Comparison of ENCODE assay signal across 21 cellular contexts in the genomic region with DNA sequence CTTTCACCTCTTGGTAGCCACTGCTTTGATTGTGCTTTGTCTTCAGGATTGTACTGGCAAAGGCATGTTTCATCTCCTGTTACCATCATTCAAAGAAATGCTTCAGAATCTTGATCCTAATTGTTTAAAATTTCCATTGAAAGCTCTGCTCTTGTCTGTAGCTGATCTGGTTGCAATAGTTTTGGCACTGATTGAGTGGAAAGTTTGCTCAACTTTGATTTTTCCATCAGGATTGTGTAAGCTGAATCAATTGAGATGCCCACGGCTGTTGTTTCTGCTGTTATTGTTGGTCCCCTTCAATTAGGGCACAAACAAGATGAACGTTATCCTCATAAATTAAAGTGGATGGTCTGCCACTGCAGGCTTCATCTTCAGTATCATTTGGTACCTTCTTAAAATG. TPM values are rescaled to one million over a fixed set of nuclear protein-coding genes. Genes with fewer than 3 reads are reported as not detected.
DNase-seq lines count a peak whose midpoint lies in the region; ATAC-seq, FAIRE-seq and TF ChIP-seq lines count a peak whose summit lies in the region.
"Had no signal": no experiment of that assay in that cellular context is flagged by ENCODE, and none has a peak within 500 bp of the region (broad histone marks: within the 10 kb centered on the region; RNA-seq: fewer than 3 reads in every experiment).

No MANE protein-coding gene starts in this region.

- TF ChIP-seq EP300 in HepG2 (IDR thresholded peaks at IDR 0.05; ENCODE audit: low read depth in 2 of 2, low read length in 2 of 2) (no peak), HepG2 (CRISPR knock-in tag; IDR thresholded peaks at IDR 0.05; ENCODE audit: borderline replicate concordance) (no peak)

- H3K4me1 ChIP-seq in liver (ENCODE audit: control insufficient read depth in 4 of 4, insufficient read depth in 4 of 4, low read length in 3 of 4) (peaks cover 0 to 1% (median 0%) of the 10 kb centered on the region in 4 donors), HepG2 (ENCODE audit: insufficient read depth, low read length) (no peaks in the 10 kb centered on the region), GM23338 (ENCODE audit: insufficient read depth) (no peaks in the 10 kb centered on the region)
- H3K4me1 ChIP-seq: A549; BLaER1 treated with 17β-estradiol and CSF1 and Interleukin-3, amounts not matched to agents 10 nM and 100 nM; Caco-2 had no signal

- H2AFZ ChIP-seq in HepG2 (ENCODE audit: low read length), result no peak overlapping the region
- H2AFZ ChIP-seq in GM23338, result no peak overlapping the region

- H3K36me3 Mint-ChIP-seq in GM23338 (ENCODE audit: low read depth), result no peaks in the 10 kb centered on the region
- H3K36me3 Mint-ChIP-seq: CD8-positive, alpha-beta T cell had no signal

- TF ChIP-seq RAD21 in liver (IDR thresholded peaks at IDR 0.05) (no peak), HepG2 (CRISPR knock-in tag; IDR thresholded peaks at IDR 0.05) (no peak)

- H4K20me1 ChIP-seq in HepG2 (ENCODE audit: insufficient read depth, low read length) (no peaks in the 10 kb centered on the region), GM23338 (replicated peaks; ENCODE audit: insufficient read depth) (no peaks in the 10 kb centered on the region)
- H4K20me1 ChIP-seq: BLaER1 treated with 17β-estradiol and CSF1 and Interleukin-3, amounts not matched to agents 10 nM and 100 nM had no signal

- H3K27me3 ChIP-seq in liver (ENCODE audit: control insufficient read depth in 4 of 4, insufficient read depth in 4 of 4, low read length in 3 of 4) (no peaks in the 10 kb centered on the region), HepG2 (ENCODE audit: control insufficient read depth in 1 of 2, insufficient read depth in 2 of 2, low read length in 2 of 2) (no peaks in the 10 kb centered on the region; a peak in 2 of 5 replicates), GM23338 (ENCODE audit: insufficient read depth) (no peaks in the 10 kb centered on the region)
- H3K27me3 ChIP-seq: BLaER1 treated with 17β-estradiol and CSF1 and Interleukin-3, amounts not matched to agents 10 nM and 100 nM had no signal

- H3K4me2 ChIP-seq in HepG2 (ENCODE audit: low read depth, low read length), result no peak overlapping the region
- no peak overlapping the region for H3K4me2 ChIP-seq in GM23338
- H3K4me2 ChIP-seq: A549; BLaER1 treated with 17β-estradiol and CSF1 and Interleukin-3, amounts not matched to agents 10 nM and 100 nM had no signal

- peaks cover 17% of the 10 kb centered on the region; the same call in 2 of the 3 replicates for H3K9me3 Mint-ChIP-seq in GM23338
- H3K9me3 Mint-ChIP-seq: CD4-positive, alpha-beta T cell; CD8-positive, alpha-beta T cell had no signal

- intact Hi-C loops in HepG2 (cut with micrococcal nuclease; ENCODE audit: unreplicated experiment), result no loop called here

- no TSS peak for BruUV-seq in HepG2 (replicated peaks; lab: Mats Ljungman, UMichigan)

- no peak for TF ChIP-seq POLR2A in HepG2 (IDR thresholded peaks at IDR 0.05; ENCODE audit: insufficient read depth in 1 of 2, low read depth in 2 of 2, low read length in 2 of 2)

- no peak for ATAC-seq in HepG2
- ATAC-seq in GM23338, result no peak
- ATAC-seq: A549; CD8-positive, alpha-beta T cell had no signal

- H3K4me3 ChIP-seq in liver (ENCODE audit: low read depth in 1 of 3, low read length in 3 of 3), result no peak overlapping the region
- H3K4me3 ChIP-seq in HepG2 (replicated peaks in 1 of 3; ENCODE audit: insufficient read depth in 1 of 3, low read depth in 2 of 3, low read length in 3 of 3), result no peak overlapping the region
- H3K4me3 ChIP-seq in GM23338, result no peak overlapping the region
- H3K4me3 ChIP-seq: A549; BLaER1 treated with 17β-estradiol and CSF1 and Interleukin-3, amounts not matched to agents 10 nM and 100 nM had no signal

- no peak overlapping the region for H3K27ac Mint-ChIP-seq in GM23338
- H3K27ac Mint-ChIP-seq: B cell; CD4-positive, alpha-beta T cell; CD8-positive, alpha-beta T cell had no signal

- H3K9me3 ChIP-seq in liver (ENCODE audit: control insufficient read depth in 4 of 4, low read length in 3 of 4), result no peaks in the 10 kb centered on the region
- H3K9me3 ChIP-seq in HepG2 (ENCODE audit: low read length), result no peaks in the 10 kb centered on the region

- H3K9me2 ChIP-seq in GM23338 (ENCODE audit: insufficient read depth), result no peaks in the 10 kb centered on the region

- no peak for FAIRE-seq in HepG2 (lab: Jason Lieb, UNC)
- FAIRE-seq: A549, D721Med, G401.6, GM12891, GM19239 had no signal

- no peak for TF ChIP-seq CTCF in liver (IDR thresholded peaks at IDR 0.05; ENCODE audit: low read depth, low read length, missing input control)
- TF ChIP-seq CTCF in HepG2 (CRISPR knock-in tag; IDR thresholded peaks at IDR 0.05), result no peak
- no peak for TF ChIP-seq CTCF in GM23338 (conservative IDR thresholded peaks at IDR 0.05; ENCODE audit: low read depth in 2 of 2)

- H3K9ac ChIP-seq in liver (ENCODE audit: low read depth in 1 of 2, low read length in 2 of 2), result no peak overlapping the region
- H3K9ac ChIP-seq in HepG2 (ENCODE audit: insufficient read depth, low read depth, low read length), result no peak overlapping the region
- H3K9ac ChIP-seq: BLaER1 treated with 17β-estradiol and CSF1 and Interleukin-3, amounts not matched to agents 10 nM and 100 nM had no signal

- H3K4me1 Mint-ChIP-seq in GM23338, result peaks cover 13% of the 10 kb centered on the region; the same call in 2 of the 3 replicates
- H3K4me1 Mint-ChIP-seq: B cell had no signal

- H3K4me3 Mint-ChIP-seq in GM23338, result no peak overlapping the region
- H3K4me3 Mint-ChIP-seq: B cell; CD4-positive, alpha-beta T cell; CD8-positive, alpha-beta T cell had no signal

- CTCF ChIA-PET in HepG2 (lab: Yijun Ruan, JAX; ENCODE audit: low intra/inter-chr PET ratio, low total read pairs), result no interaction called here

- 36% methylated on average over 2 of the region's 2 CpGs for WGBS in liver
- WGBS in HepG2 (ENCODE audit: low lambda C conversion rate), result 0% methylated on average over 2 of the region's 2 CpGs

- no peak for DNase-seq in HepG2 (ENCODE audit: low spot score)
- DNase-seq in islet precursor cell, result peak; percentile 7
- no peak for DNase-seq in GM23338 (ENCODE audit: low spot score)
- no peak for DNase-seq in NOMO-1 (lab: John Stamatoyannopoulos, UW; ENCODE audit: unreplicated experiment in 2 of 2)
- DNase-seq: AML-193; Caco-2; Calu3; CD4-positive, alpha-beta T cell; CD8-positive, alpha-beta T cell; DMS79 treated with DMSO at 0.1 percent for 48 hours; GF-D8 had no signal

- in situ Hi-C loops in HepG2 (cut with HindIII; ENCODE audit: extremely low pct_ligation_motif_present, low pct_unique_long_range_greater_than_20kb), result no loop called here

- no peaks in the 10 kb centered on the region for H3K79me2 ChIP-seq in HepG2 (ENCODE audit: insufficient read depth, low read length)
- no peaks in the 10 kb centered on the region for H3K79me2 ChIP-seq in GM23338 (replicated peaks; ENCODE audit: insufficient read depth)

- peaks cover 5% of the 10 kb centered on the region for H3K27me3 Mint-ChIP-seq in GM23338 (ENCODE audit: insufficient read depth, low read depth, poor library complexity)
- H3K27me3 Mint-ChIP-seq: CD4-positive, alpha-beta T cell had no signal

- H3K36me3 ChIP-seq in liver (ENCODE audit: control insufficient read depth in 4 of 4, insufficient read depth in 3 of 4, low read depth in 1 of 4, low read length in 3 of 4) (no peaks in the 10 kb centered on the region), HepG2 (replicated peaks in 1 of 2; ENCODE audit: control insufficient read depth in 1 of 2, insufficient read depth in 2 of 2, low read length in 2 of 2) (no peaks in the 10 kb centered on the region), GM23338 (ENCODE audit: insufficient read depth) (no peaks in the 10 kb centered on the region)
- H3K36me3 ChIP-seq: BLaER1 treated with 17β-estradiol and CSF1 and Interleukin-3, amounts not matched to agents 10 nM and 100 nM had no signal

- POLR2A ChIA-PET in HepG2 (lab: Yijun Ruan, JAX), result no interaction called here

- H3F3A ChIP-seq in GM23338 (replicated peaks; ENCODE audit: low read depth), result no peaks in the 10 kb centered on the region

- no peak overlapping the region for H3K27ac ChIP-seq in liver (ENCODE audit: low read depth in 1 of 2, low read length in 2 of 2)
- H3K27ac ChIP-seq in HepG2 (ENCODE audit: extremely low read length, insufficient read depth, low read length), result no peak overlapping the region
- no peak overlapping the region for H3K27ac ChIP-seq in GM23338 (ENCODE audit: low read depth)
- H3K27ac ChIP-seq: 22Rv1; A549; BLaER1 treated with 17β-estradiol and CSF1 and Interleukin-3, amounts not matched to agents 10 nM and 100 nM; C4-2B had no signal

TF ChIP-seq in liver, 16 proteins besides CTCF, POLR2A, EP300 and RAD21 (continues in another document):
- TF ChIP-seq JUND (IDR thresholded peaks at IDR 0.05), result peak in 1 of 2 donors; percentile 51

TF ChIP-seq in GM23338, 12 proteins besides CTCF, POLR2A, EP300 and RAD21:
- TF ChIP-seq EZH2 (IDR thresholded peaks at IDR 0.05; ENCODE audit: low read depth, unreplicated experiment), result no peak
- TF ChIP-seq NANOG (IDR thresholded peaks at IDR 0.05; ENCODE audit: borderline replicate concordance), result no peak

RNA-seq across cellular contexts. Expression of a gene that starts 14.6 kb away (rescaled TPM):
- total RNA-seq in liver (10 to 100 TPM; 14.0 to 27.9 TPM), HepG2 (2016; rRNA removed; fragmentation: Illumina TruSeq; extraction: Trizol) (37.0 and 47.3 TPM in 2 replicates)
- polyA plus RNA-seq in liver (10 to 100 TPM; 18.7 to 19.0 TPM), HepG2 (2011; rRNA removed) (26.0 and 27.1 TPM in 2 replicates), GM23338 (2016; fragmentation: Nextera tagmentation; extraction: Ambion mirVana) (40.7 and 42.3 TPM in 2 replicates)
- 4.7 and 6.0 TPM in 2 replicates for total RNA-seq in HepG2 (2016; cell fraction: cytosol; rRNA removed; fragmentation: Illumina TruSeq; extraction: Trizol; ENCODE audit: low read depth)
- total RNA-seq in HepG2 (2016; cell fraction: insoluble cytoplasmic fraction; rRNA removed; fragmentation: Illumina TruSeq; extraction: Trizol), result 35.2 and 42.6 TPM in 2 replicates
- 10.8 and 12.6 TPM in 2 replicates for total RNA-seq in HepG2 (2016; cell fraction: membrane; rRNA removed; fragmentation: Illumina TruSeq; extraction: Trizol)
- total RNA-seq in HepG2 (2016; cell fraction: nucleus; rRNA removed; fragmentation: Illumina TruSeq; extraction: Trizol), result 18.9 and 20.1 TPM in 2 replicates
- polyA plus RNA-seq in HepG2 (2011; cell fraction: cytosol; rRNA removed), result 19.1 and 22.8 TPM in 2 replicates
- polyA plus RNA-seq in HepG2 (2011; cell fraction: nucleus; rRNA removed), result 33.3 and 38.5 TPM in 2 replicates
- 42.2 and 43.6 TPM in 2 replicates for polyA plus RNA-seq in HepG2 (2012)
- 2.7 and 3.1 TPM in 2 replicates for polyA plus RNA-seq in HepG2 (2016; cell fraction: cytosol; fragmentation: Illumina TruSeq; extraction: Trizol; ENCODE audit: low read depth)
- polyA plus RNA-seq in HepG2 (2016; cell fraction: insoluble cytoplasmic fraction; fragmentation: Illumina TruSeq; extraction: Trizol; ENCODE audit: low read depth), result 47.8 and 54.9 TPM in 2 replicates
- polyA plus RNA-seq in HepG2 (2016; cell fraction: membrane; fragmentation: Illumina TruSeq; extraction: Trizol; ENCODE audit: low read depth), result 6.4 and 6.9 TPM in 2 replicates
- 27.0 and 28.5 TPM in 2 replicates for polyA plus RNA-seq in HepG2 (2016; cell fraction: nucleus; fragmentation: Illumina TruSeq; extraction: Trizol; ENCODE audit: insufficient read depth, low read depth)
- polyA minus RNA-seq in HepG2 (2011; rRNA and poly(A)+ RNA removed; ENCODE audit: low replicate concordance), result 32.1 and 35.9 TPM in 2 replicates
- 22.8 and 23.4 TPM in 2 replicates for polyA minus RNA-seq in HepG2 (2011; cell fraction: cytosol; rRNA and poly(A)+ RNA removed)
- 31.8 and 46.1 TPM in 2 replicates for polyA minus RNA-seq in HepG2 (2011; cell fraction: nucleus; rRNA and poly(A)+ RNA removed)
- total RNA-seq in GM23338 (2014; rRNA removed; shearing (Covaris generic)), result 31.8 and 32.4 TPM in 2 replicates
